ENCODE assay signal across 15 cellular contexts in genomic region chr3:44444896-44445691, GRCh38. TPM values are rescaled to one million over a fixed set of nuclear protein-coding genes. Genes with fewer than 3 reads are reported as not detected.
DNase-seq lines count a peak whose midpoint lies in the region; ATAC-seq and TF ChIP-seq lines count a peak whose summit lies in the region.
"Had no signal": no experiment of that assay in that cellular context is flagged by ENCODE, and none has a peak within 500 bp of the region (broad histone marks: within the 10 kb centered on the region; RNA-seq: fewer than 3 reads in every experiment).

No MANE protein-coding gene starts in this region.

- TF ChIP-seq POLR2A in ovary (IDR thresholded peaks at IDR 0.05) = no peak

- no peak overlapping the region for H3K27ac ChIP-seq in CD8-positive, alpha-beta memory T cell (ENCODE audit: low read depth, low read length)
- H3K27ac ChIP-seq in ovary = no peak overlapping the region
- H3K27ac ChIP-seq: KMS-11, PC-9 had no signal

- H3K4me3 ChIP-seq in CD8-positive, alpha-beta memory T cell (ENCODE audit: low read length) = no peak overlapping the region
- no peak overlapping the region for H3K4me3 ChIP-seq in ovary
- H3K4me3 ChIP-seq: PC-9 had no signal

- intact Hi-C loops in ovary (cut with DNase I) = no loop called here

- no peak for ATAC-seq in central memory CD8-positive, alpha-beta T cell (replicated peaks; ENCODE audit: extremely low read depth, poor library complexity, severe bottlenecking)
- no peak for ATAC-seq in GM21737 (IDR thresholded peaks at IDR 0.05; ENCODE audit: unreplicated experiment)

- H3K36me3 Mint-ChIP-seq in activated naive CD4-positive, alpha-beta T cell treated with anti-CD3 and anti-CD28 coated beads, Interleukin-2, amount 50 U/mL, for 24 hours = peaks cover 47% of the 10 kb centered on the region
- H3K36me3 Mint-ChIP-seq in CD8-positive, alpha-beta memory T cell = peaks cover 31 to 62% (median 37%) of the 10 kb centered on the region in 3 donors
- H3K36me3 Mint-ChIP-seq in central memory CD8-positive, alpha-beta T cell (ENCODE audit: insufficient read depth) = peaks cover 30% of the 10 kb centered on the region
- peaks cover 82% of the 10 kb centered on the region for H3K36me3 Mint-ChIP-seq in nephron progenitor cell (ENCODE audit: low read depth)

- no peak for TF ChIP-seq EP300 in ovary (IDR thresholded peaks at IDR 0.05)

- peaks cover 18% of the 10 kb centered on the region for H3K9me3 Mint-ChIP-seq in activated naive CD4-positive, alpha-beta T cell treated with anti-CD3 and anti-CD28 coated beads, Interleukin-2, amount 50 U/mL, for 24 hours
- peaks cover 0 to 6% (median 0%) of the 10 kb centered on the region in 5 donors for H3K9me3 Mint-ChIP-seq in CD8-positive, alpha-beta memory T cell
- H3K9me3 Mint-ChIP-seq in central memory CD8-positive, alpha-beta T cell = no peaks in the 10 kb centered on the region
- H3K9me3 Mint-ChIP-seq in nephron progenitor cell = peaks cover 31% of the 10 kb centered on the region

- DNase-seq in activated naive CD4-positive, alpha-beta T cell treated with anti-CD3 and anti-CD28 coated beads, Interleukin-2, amount 50 U/mL, for 16 hours = no peak
- no peak for DNase-seq in CD8-positive, alpha-beta memory T cell
- DNase-seq in central memory CD8-positive, alpha-beta T cell (ENCODE audit: low spot score in 2 of 2) = no peak
- DNase-seq in nephron progenitor cell (no peak), ovary (no peak), MV-4-11 (lab: John Stamatoyannopoulos, UW) (no peak)
- DNase-seq: HFFc6, NCI-H1092, NCI-H146, NCI-H2081 treated with DMSO at 0.1 percent for 48 hours, NCI-H510A treated with DMSO at 0.1 percent for 48 hours, PC-9 had no signal

- peak overlapping the region; percentile 61 for H3K27ac Mint-ChIP-seq in activated naive CD4-positive, alpha-beta T cell treated with anti-CD3 and anti-CD28 coated beads, Interleukin-2, amount 50 U/mL, for 24 hours
- peak overlapping the region in 7 of 8 donors; percentile 10 to 84 (median 62) for H3K27ac Mint-ChIP-seq in CD8-positive, alpha-beta memory T cell
- H3K27ac Mint-ChIP-seq in central memory CD8-positive, alpha-beta T cell (ENCODE audit: low read depth) = peak overlapping the region; percentile 1
- peak overlapping the region; percentile 11 for H3K27ac Mint-ChIP-seq in nephron progenitor cell
- H3K27ac Mint-ChIP-seq: HFFc6 had no signal

- TF ChIP-seq CTCF in nephron progenitor cell (IDR thresholded peaks at IDR 0.05) (no peak), ovary (IDR thresholded peaks at IDR 0.05) (no peak)

- H3K4me1 Mint-ChIP-seq in activated naive CD4-positive, alpha-beta T cell treated with anti-CD3 and anti-CD28 coated beads, Interleukin-2, amount 50 U/mL, for 24 hours = peaks cover 37% of the 10 kb centered on the region
- peaks cover 18 to 29% (median 25%) of the 10 kb centered on the region in 3 donors for H3K4me1 Mint-ChIP-seq in CD8-positive, alpha-beta memory T cell
- H3K4me1 Mint-ChIP-seq in central memory CD8-positive, alpha-beta T cell = peaks cover 23% of the 10 kb centered on the region
- H3K4me1 Mint-ChIP-seq in nephron progenitor cell = no peaks in the 10 kb centered on the region

- POLR2A ChIA-PET in CD8-positive, alpha-beta memory T cell (lab: Charles Lee) = no interaction called here

- H3K4me1 ChIP-seq in CD8-positive, alpha-beta memory T cell (ENCODE audit: insufficient read depth, low read length) = peaks cover 8% of the 10 kb centered on the region
- no peaks in the 10 kb centered on the region for H3K4me1 ChIP-seq in ovary (ENCODE audit: insufficient read depth)

- CTCF ChIA-PET in CD8-positive, alpha-beta memory T cell (lab: Charles Lee) = no interaction called here

- no peaks in the 10 kb centered on the region for H3K9me3 ChIP-seq in CD8-positive, alpha-beta memory T cell (ENCODE audit: low read length)
- H3K9me3 ChIP-seq in ovary = no peaks in the 10 kb centered on the region

- no peak overlapping the region for H3K4me3 Mint-ChIP-seq in activated naive CD4-positive, alpha-beta T cell treated with anti-CD3 and anti-CD28 coated beads, Interleukin-2, amount 50 U/mL, for 24 hours
- H3K4me3 Mint-ChIP-seq in CD8-positive, alpha-beta memory T cell = no peak overlapping the region
- H3K4me3 Mint-ChIP-seq in central memory CD8-positive, alpha-beta T cell = no peak overlapping the region
- H3K4me3 Mint-ChIP-seq in nephron progenitor cell = no peak overlapping the region
- H3K4me3 Mint-ChIP-seq: HFFc6 had no signal

- WGBS in ovary, 3 donors = 89 to 92% (median 91%) methylated on average over 7 of the region's 7 CpGs

- no peaks in the 10 kb centered on the region for H3K27me3 ChIP-seq in CD8-positive, alpha-beta memory T cell (ENCODE audit: insufficient read depth, low read length, poor library complexity, severe bottlenecking)
- no peaks in the 10 kb centered on the region for H3K27me3 ChIP-seq in ovary

- no peaks in the 10 kb centered on the region for H3K27me3 Mint-ChIP-seq in activated naive CD4-positive, alpha-beta T cell treated with anti-CD3 and anti-CD28 coated beads, Interleukin-2, amount 50 U/mL, for 24 hours
- H3K27me3 Mint-ChIP-seq in CD8-positive, alpha-beta memory T cell = no peaks in the 10 kb centered on the region
- no peaks in the 10 kb centered on the region for H3K27me3 Mint-ChIP-seq in central memory CD8-positive, alpha-beta T cell
- H3K27me3 Mint-ChIP-seq in nephron progenitor cell (ENCODE audit: low read depth, poor library complexity) = no peaks in the 10 kb centered on the region

- peaks cover 38% of the 10 kb centered on the region for H3K36me3 ChIP-seq in CD8-positive, alpha-beta memory T cell (ENCODE audit: insufficient read depth, low read length)
- no peaks in the 10 kb centered on the region for H3K36me3 ChIP-seq in ovary

RNA-seq across cellular contexts. Expression of gene ZNF445, which starts 32.4 kb away (rescaled TPM):
- 10 to 100 TPM; 15.8 to 16.2 TPM for total RNA-seq in CD8-positive, alpha-beta memory T cell
- polyA plus RNA-seq in CD8-positive, alpha-beta memory T cell = 3.2 TPM
- 10 to 100 TPM in 5 of 7 donors, 1 to 10 TPM in 2; 5.2 to 30.3 (median 25.9) TPM for total RNA-seq in ovary
- 10 to 100 TPM in 1 of 2 donors, 1 to 10 TPM in 1; 6.7 to 11.6 TPM for polyA plus RNA-seq in ovary

Comparison
In these comparisons a context has a peak if more than half of its experiments do, and no peak if none do; other contexts are left out.
1. H3K27ac Mint-ChIP-seq: peak in every context shown above with its lines; median percentile 62 in CD8-positive, alpha-beta memory T cell; 61 in activated naive CD4-positive, alpha-beta T cell treated with anti-CD3 and anti-CD28 coated beads, Interleukin-2, amount 50 U/mL, for 24 hours; 11 in nephron progenitor cell; 1 in central memory CD8-positive, alpha-beta T cell.